1 cellular context compared by ENCODE assay signal in genomic region chr22:24146791-24147353, GRCh38.
TF ChIP-seq lines count a peak whose summit lies in the region.

No MANE protein-coding gene starts in this region.

TF ChIP-seq in IMR-90, 13 proteins besides CTCF, POLR2A, EP300 and RAD21 (continued from another document):
- TF ChIP-seq USF2 (IDR thresholded peaks at IDR 0.05; ENCODE audit: low read depth, low read length) = no peak
- TF ChIP-seq CEBPB (IDR thresholded peaks at IDR 0.05; ENCODE audit: low read depth, low read length) = no peak
